In genomic region chr16:15913046-15913698, GRCh38 we compare ENCODE assay signal across 21 cellular contexts. TPM values are rescaled to one million over a fixed set of nuclear protein-coding genes. Genes with fewer than 3 reads are reported as not detected.
DNase-seq lines count a peak whose midpoint lies in the region; ATAC-seq and TF ChIP-seq lines count a peak whose summit lies in the region.
"Had no signal": no experiment of that assay in that cellular context is flagged by ENCODE, and none has a peak within 500 bp of the region (broad histone marks: within the 10 kb centered on the region; RNA-seq: fewer than 3 reads in every experiment).

No MANE protein-coding gene starts in this region.

- no peaks in the 10 kb centered on the region for H3K27me3 Mint-ChIP-seq in stimulated activated naive CD8-positive, alpha-beta T cell treated with anti-CD3 and anti-CD28 coated beads, Interleukin-15, Interleukin-2, amounts not matched to agents 100 ng/mL and 50 ng/mL, for 24 hours
- H3K27me3 Mint-ChIP-seq in T-helper 17 cell: peaks cover 4% of the 10 kb centered on the region
- peaks cover 2% of the 10 kb centered on the region for H3K27me3 Mint-ChIP-seq in glutamatergic neuron (ENCODE audit: unreplicated experiment)

- H3K4me1 Mint-ChIP-seq in stimulated activated naive CD8-positive, alpha-beta T cell treated with anti-CD3 and anti-CD28 coated beads, Interleukin-15, Interleukin-2, amounts not matched to agents 100 ng/mL and 50 ng/mL, for 24 hours (ENCODE audit: low read depth): peaks cover 10% of the 10 kb centered on the region
- H3K4me1 Mint-ChIP-seq in T-helper 17 cell (peaks cover 8% of the 10 kb centered on the region), glutamatergic neuron (ENCODE audit: low read depth, unreplicated experiment) (no peaks in the 10 kb centered on the region)
- H3K4me1 Mint-ChIP-seq: nephron progenitor cell had no signal

- no peak for DNase-seq in stimulated activated naive CD8-positive, alpha-beta T cell treated with anti-CD3 and anti-CD28 coated beads, Interleukin-15, Interleukin-2, amounts not matched to agents 100 U/mL and 50 U/mL, for 24 hours
- DNase-seq in T-helper 17 cell: no peak
- no peak for DNase-seq in effector memory CD4-positive, alpha-beta T cell
- DNase-seq in upper lobe of right lung: peak; percentile 38
- no peak for DNase-seq in cerebellar cortex (ENCODE audit: low spot score)
- DNase-seq in glutamatergic neuron: no peak
- DNase-seq in activated gamma-delta T cell treated with Interleukin-2 at 50 U/mL for 16 hours: no peak
- DNase-seq: BE2C, caudate nucleus, KBM-7, mammary epithelial cell, NCI-H1048, NCI-H2107, nephron progenitor cell, PC-9, psoas muscle had no signal

- TF ChIP-seq CTCF in upper lobe of right lung (IDR thresholded peaks at IDR 0.05): no peak
- TF ChIP-seq CTCF in glutamatergic neuron (IDR thresholded peaks at IDR 0.05; ENCODE audit: partially characterized antibody, unreplicated experiment): no peak

- peak overlapping the region; percentile 45 for H3K4me3 Mint-ChIP-seq in stimulated activated naive CD8-positive, alpha-beta T cell treated with anti-CD3 and anti-CD28 coated beads, Interleukin-15, Interleukin-2, amounts not matched to agents 100 ng/mL and 50 ng/mL, for 24 hours
- H3K4me3 Mint-ChIP-seq in T-helper 17 cell: peak overlapping the region; percentile 59
- H3K4me3 Mint-ChIP-seq in glutamatergic neuron (ENCODE audit: unreplicated experiment): no peak overlapping the region
- H3K4me3 Mint-ChIP-seq: nephron progenitor cell, type B pancreatic cell had no signal

- H3K9me3 ChIP-seq in T-helper 17 cell (ENCODE audit: control insufficient read depth, low read length, poor library complexity, severe bottlenecking): no peaks in the 10 kb centered on the region
- no peaks in the 10 kb centered on the region for H3K9me3 ChIP-seq in effector memory CD4-positive, alpha-beta T cell (ENCODE audit: control insufficient read depth, low read length)
- no peaks in the 10 kb centered on the region for H3K9me3 ChIP-seq in upper lobe of right lung
- H3K9me3 ChIP-seq: BE2C, HAP-1, psoas muscle had no signal

- H3K27me3 ChIP-seq in effector memory CD4-positive, alpha-beta T cell (replicated peaks; ENCODE audit: control insufficient read depth, insufficient read depth, low read length, poor library complexity, severe bottlenecking): no peaks in the 10 kb centered on the region
- no peaks in the 10 kb centered on the region for H3K27me3 ChIP-seq in upper lobe of right lung
- H3K27me3 ChIP-seq: BE2C had no signal

- peak overlapping the region; percentile 79 for H3K27ac Mint-ChIP-seq in stimulated activated naive CD8-positive, alpha-beta T cell treated with anti-CD3 and anti-CD28 coated beads, Interleukin-15, Interleukin-2, amounts not matched to agents 100 ng/mL and 50 ng/mL, for 24 hours
- H3K27ac Mint-ChIP-seq in T-helper 17 cell (peak overlapping the region; percentile 87), glutamatergic neuron (ENCODE audit: unreplicated experiment) (no peak overlapping the region)
- H3K27ac Mint-ChIP-seq: nephron progenitor cell, type B pancreatic cell had no signal

- no peak overlapping the region for H3K27ac ChIP-seq in effector memory CD4-positive, alpha-beta T cell (ENCODE audit: insufficient read depth, low read length, poor library complexity, severe bottlenecking)
- H3K27ac ChIP-seq in upper lobe of right lung: no peak overlapping the region
- H3K27ac ChIP-seq: PC-9, psoas muscle, SK-N-MC had no signal

- H3K4me1 ChIP-seq in effector memory CD4-positive, alpha-beta T cell (ENCODE audit: control insufficient read depth, insufficient read depth, low read length, poor library complexity, severe bottlenecking): peaks cover 4% of the 10 kb centered on the region
- H3K4me1 ChIP-seq in upper lobe of right lung: no peaks in the 10 kb centered on the region
- H3K4me1 ChIP-seq: BE2C, HAP-1, psoas muscle had no signal

- intact Hi-C loops in upper lobe of right lung (cut with DNase I): no loop called here

- no peaks in the 10 kb centered on the region for H3K36me3 ChIP-seq in effector memory CD4-positive, alpha-beta T cell (ENCODE audit: control insufficient read depth, insufficient read depth, low read length)
- no peaks in the 10 kb centered on the region for H3K36me3 ChIP-seq in upper lobe of right lung
- H3K36me3 ChIP-seq: BE2C, HAP-1 had no signal

- no peaks in the 10 kb centered on the region for H3K36me3 Mint-ChIP-seq in stimulated activated naive CD8-positive, alpha-beta T cell treated with anti-CD3 and anti-CD28 coated beads, Interleukin-15, Interleukin-2, amounts not matched to agents 100 ng/mL and 50 ng/mL, for 24 hours (ENCODE audit: low read depth)
- H3K36me3 Mint-ChIP-seq in T-helper 17 cell (ENCODE audit: low read depth) (no peaks in the 10 kb centered on the region), glutamatergic neuron (ENCODE audit: unreplicated experiment) (no peaks in the 10 kb centered on the region)
- H3K36me3 Mint-ChIP-seq: type B pancreatic cell had no signal

- H3K9me3 Mint-ChIP-seq in stimulated activated naive CD8-positive, alpha-beta T cell treated with anti-CD3 and anti-CD28 coated beads, Interleukin-15, Interleukin-2, amounts not matched to agents 100 ng/mL and 50 ng/mL, for 24 hours: no peaks in the 10 kb centered on the region
- H3K9me3 Mint-ChIP-seq in glutamatergic neuron (ENCODE audit: unreplicated experiment): peaks cover 2% of the 10 kb centered on the region

- no peak for ATAC-seq in stimulated activated naive CD8-positive, alpha-beta T cell treated with anti-CD3 and anti-CD28 coated beads, Interleukin-15, Interleukin-2, amounts not matched to agents 100 U/mL and 50 U/mL, for 24 hours
- ATAC-seq in T-helper 17 cell (no peak), upper lobe of right lung (no peak)
- ATAC-seq: psoas muscle had no signal

- H3K4me3 ChIP-seq in effector memory CD4-positive, alpha-beta T cell (ENCODE audit: insufficient read depth, low read depth, low read length, poor library complexity, severe bottlenecking): peak overlapping the region; percentile 17
- no peak overlapping the region for H3K4me3 ChIP-seq in upper lobe of right lung
- H3K4me3 ChIP-seq: HAP-1, PC-9, psoas muscle, SK-N-MC had no signal

RNA-seq across cellular contexts. Expression of gene CEP20, which starts 24.8 kb away (rescaled TPM):
- 10 to 100 TPM; 16.3 to 20.4 TPM for total RNA-seq in T-helper 17 cell
- 30.3 TPM for total RNA-seq in upper lobe of right lung
- total RNA-seq in glutamatergic neuron (ENCODE audit: unreplicated experiment): 20.3 TPM

RNA-seq across cellular contexts. Expression of gene ABCC1, which starts 36.2 kb away (rescaled TPM):
- total RNA-seq in T-helper 17 cell (10 to 100 TPM; 66.0 to 67.0 TPM), upper lobe of right lung (50.6 TPM), glutamatergic neuron (ENCODE audit: unreplicated experiment) (29.9 TPM)

RNA-seq across cellular contexts. Expression of gene MYH11, which starts 56.3 kb away (rescaled TPM):
- total RNA-seq in T-helper 17 cell (under 1 TPM; 0.22 to 0.29 TPM), upper lobe of right lung (106 TPM), glutamatergic neuron (ENCODE audit: unreplicated experiment) (0.10 TPM)
- total RNA-seq: activated CD8-positive, alpha-beta memory T cell treated with anti-CD3 and anti-CD28 coated beads for 36 hours had no signal

Comparison
In these comparisons a context has a peak if more than half of its experiments do, and no peak if none do; other contexts are left out.
1. RNA of gene MYH11, which starts 56.3 kb away (total RNA-seq): 106 TPM in upper lobe of right lung (single experiment); 0.22 to 0.29 TPM in T-helper 17 cell and 0.10 TPM in glutamatergic neuron (single experiment); every median in the first group is over 10 times any median in the second.